Comparison of ENCODE assay signal across 5 cellular contexts in genomic region chr2:118744682-118745181, GRCh38.
DNase-seq lines count a peak whose midpoint lies in the region; ATAC-seq, FAIRE-seq and TF ChIP-seq lines count a peak whose summit lies in the region.
"Not testable (repeated sequence)": the region's sequence is repeated elsewhere in the genome, so short reads cannot be mapped to it uniquely, and the experiment has no call there.

No MANE protein-coding gene starts in this region.

- DNase-seq in K562 (ENCODE audit: extremely low read depth in 1 of 4, low spot score in 3 of 4); endodermal cell: not testable (repeated sequence)
- DNase-seq in islet precursor cell (peak; percentile 15), mesendoderm (peak; percentile 10)

- H3K27me3 ChIP-seq in BLaER1; K562 (ENCODE audit: control insufficient read depth in 2 of 2, insufficient read depth in 2 of 2, low read length in 2 of 2); endodermal cell (ENCODE audit: control insufficient read depth, insufficient read depth, low read length, poor library complexity, severe bottlenecking); mesendoderm (ENCODE audit: insufficient read depth, low read length, poor library complexity): not testable (repeated sequence)

- FAIRE-seq in K562 (lab: Jason Lieb, UNC), result not testable (repeated sequence)

- not testable (repeated sequence) for H3K36me3 ChIP-seq in BLaER1; K562 (ENCODE audit: control insufficient read depth, insufficient read depth, low read length); endodermal cell (ENCODE audit: control insufficient read depth, insufficient read depth, low read length); mesendoderm (ENCODE audit: control insufficient read depth, insufficient read depth, low read length)

- not testable (repeated sequence) for H3K4me1 Mint-ChIP-seq in endodermal cell

- H3K56ac ChIP-seq in mesendoderm (ENCODE audit: low read length), result not testable (repeated sequence)

- H3K27ac Mint-ChIP-seq in endodermal cell, result not testable (repeated sequence)

- not testable (repeated sequence) for TF ChIP-seq CTCF in K562 (IDR thresholded peaks at IDR 0.05 in 2 of 3, conservative IDR thresholded peaks at IDR 0.05 in 1 of 3; ENCODE audit: insufficient read depth in 2 of 3, low read depth in 1 of 3, low read length in 3 of 3); endodermal cell (conservative IDR thresholded peaks at IDR 0.05)

- BruUV-seq in K562 (replicated peaks; lab: Mats Ljungman, UMichigan), result not testable (repeated sequence)

- not testable (repeated sequence) for H3K23ac ChIP-seq in mesendoderm (ENCODE audit: low read length)

- not testable (repeated sequence) for H4K20me1 ChIP-seq in BLaER1; K562 (replicated peaks; ENCODE audit: control insufficient read depth, insufficient read depth, low read length)

- POLR2A ChIA-PET in K562 (lab: Yijun Ruan, JAX), result not testable (repeated sequence)

- H2AK5ac ChIP-seq in mesendoderm (ENCODE audit: low read length), result not testable (repeated sequence)

- H3K79me2 ChIP-seq in K562 (ENCODE audit: control insufficient read depth, insufficient read depth, low read length); mesendoderm (ENCODE audit: control insufficient read depth, insufficient read depth, low read length): not testable (repeated sequence)

- not testable (repeated sequence) for H4K8ac ChIP-seq in mesendoderm (ENCODE audit: low read depth, low read length)

- peaks cover 21% of the 10 kb centered on the region for H3K27me3 Mint-ChIP-seq in endodermal cell (ENCODE audit: insufficient read depth)

- TF ChIP-seq POLR2A in K562 (conservative IDR thresholded peaks at IDR 0.05), result not testable (repeated sequence)

- in situ Hi-C loops in K562 (cut with MboI), result not testable (repeated sequence)

- not testable (repeated sequence) for H2BK5ac ChIP-seq in mesendoderm (ENCODE audit: low read length)

- not testable (repeated sequence) for H3K9me1 ChIP-seq in K562 (ENCODE audit: control insufficient read depth, insufficient read depth, low read length)

- H3K36me3 Mint-ChIP-seq in endodermal cell (ENCODE audit: low read depth), result not testable (repeated sequence)

- H3K18ac ChIP-seq in mesendoderm (ENCODE audit: low read length), result not testable (repeated sequence)

- peaks cover 51% of the 10 kb centered on the region for H3K9me3 ChIP-seq in BLaER1
- H3K9me3 ChIP-seq in K562 (replicated peaks; ENCODE audit: control insufficient read depth, insufficient read depth, low read depth, low read length), result peaks cover 18% of the 10 kb centered on the region
- H3K9me3 ChIP-seq in endodermal cell (ENCODE audit: control insufficient read depth, low read length), result peaks cover 33% of the 10 kb centered on the region

- H3K4me2 ChIP-seq in BLaER1; K562 (ENCODE audit: insufficient read depth, low read length); mesendoderm (ENCODE audit: low read length): not testable (repeated sequence)

- H3K79me1 ChIP-seq in mesendoderm (ENCODE audit: low read length), result not testable (repeated sequence)

- H3K4ac ChIP-seq in mesendoderm (ENCODE audit: low read depth, low read length), result not testable (repeated sequence)

- not testable (repeated sequence) for H4K5ac ChIP-seq in mesendoderm (ENCODE audit: low read length)

- H3K9ac ChIP-seq in BLaER1; K562 (ENCODE audit: insufficient read depth in 1 of 2, low read depth in 2 of 2, low read length in 2 of 2); endodermal cell (ENCODE audit: extremely low read depth, low read length, poor library complexity, severe bottlenecking); mesendoderm (ENCODE audit: low read length): not testable (repeated sequence)

- H3K4me1 ChIP-seq in BLaER1; endodermal cell (ENCODE audit: control insufficient read depth, insufficient read depth, low read length); mesendoderm (ENCODE audit: control insufficient read depth, low read depth, low read length): not testable (repeated sequence)
- peaks cover 1 to 19% of the 10 kb centered on the region in 2 experiments for H3K4me1 ChIP-seq in K562 (replicated peaks in 1 of 2; ENCODE audit: control insufficient read depth in 2 of 2, insufficient read depth in 2 of 2, low read length in 2 of 2)

- not testable (repeated sequence) for H3K4me3 Mint-ChIP-seq in endodermal cell

- not testable (repeated sequence) for TF ChIP-seq EP300 in K562 (IDR thresholded peaks at IDR 0.05; ENCODE audit: low read length)

- CTCF ChIA-PET in K562 (lab: Yijun Ruan, JAX; ENCODE audit: low intra/inter-chr PET ratio), result not testable (repeated sequence)

- H3K27ac ChIP-seq in BLaER1; K562 (ENCODE audit: extremely low read depth, low read depth, low read length); endodermal cell (ENCODE audit: low read depth, low read length); mesendoderm (ENCODE audit: low read depth, low read length): not testable (repeated sequence)

- not testable (repeated sequence) for H2BK120ac ChIP-seq in mesendoderm (ENCODE audit: low read depth, low read length)

- H2AFZ ChIP-seq in K562 (ENCODE audit: low read depth, low read length), result not testable (repeated sequence)

- not testable (repeated sequence) for H2BK15ac ChIP-seq in mesendoderm (replicated peaks; ENCODE audit: low read depth)

- not testable (repeated sequence) for TF ChIP-seq RAD21 in K562 (CRISPR knock-in tag; conservative IDR thresholded peaks at IDR 0.05 in 1 of 2, IDR thresholded peaks at IDR 0.05 in 1 of 2)

- 45% methylated on average over 3 of the region's 3 CpGs for WGBS in K562 (ENCODE audit: insufficient coverage, low coverage, missing lambda C conversion rate)
- 89 to 90% methylated on average over 3 of the region's 3 CpGs for WGBS in endodermal cell (ENCODE audit: insufficient coverage in 1 of 2, insufficient read length in 1 of 2), 2 experiments
- whole genome bisulfite sequencing in mesendoderm (ENCODE audit: extremely low coverage, insufficient coverage, low lambda C conversion rate), result no CpG with 5 or more reads among the region's 3 CpGs

- not testable (repeated sequence) for ATAC-seq in K562

- 0 out of 2 replicates have a peak overlapping the region, but pooled peaks have one; percentile 25 for H3K4me3 ChIP-seq in BLaER1
- not testable (repeated sequence) for H3K4me3 ChIP-seq in K562; mesendoderm (ENCODE audit: low read length)
- H3K4me3 ChIP-seq in endodermal cell (ENCODE audit: low read length), result peak overlapping the region; percentile 40

- intact Hi-C loops in K562 (cut with micrococcal nuclease), result not testable (repeated sequence)

- H3K9me3 Mint-ChIP-seq in endodermal cell, result peaks cover 43% of the 10 kb centered on the region

TF ChIP-seq in K562, 482 proteins besides CTCF, POLR2A, EP300 and RAD21:
- TF ChIP-seq CBX3 (IDR thresholded peaks at IDR 0.05; ENCODE audit: borderline replicate concordance in 1 of 2, low read length in 2 of 2), result peak in 1 of 2 experiments; percentile 97; a peak in 2 of 3 replicates
- TF ChIP-seq ZFP36 (IDR thresholded peaks at IDR 0.05; ENCODE audit: low read depth, low read length, partially characterized antibody), result peak; percentile 93
- TF ChIP-seq CBX5 (IDR thresholded peaks at IDR 0.05; ENCODE audit: borderline replicate concordance, low read depth), result peak; percentile 92
- TF ChIP-seq TRIM28 (IDR thresholded peaks at IDR 0.05), result peak; percentile 91
- TF ChIP-seq CBX1 (IDR thresholded peaks at IDR 0.05; ENCODE audit: low read depth), result peak; percentile 56; the same call in 1 of the 2 replicates
- peak; percentile 79 for TF ChIP-seq CEBPZ (IDR thresholded peaks at IDR 0.05; ENCODE audit: borderline replicate concordance, low read depth, low read length)
- TF ChIP-seq TRIM24 (IDR thresholded peaks at IDR 0.05), result peak in 1 of 2 experiments; percentile 70; a peak in 2 of 4 replicates
